2 cellular contexts compared by ENCODE assay signal in genomic region chr1:244231193-244231571, GRCh38.
TF ChIP-seq lines count a peak whose summit lies in the region.

No MANE protein-coding gene starts in this region.

TF ChIP-seq in IMR-90, 13 proteins besides CTCF, POLR2A, EP300 and RAD21:
- no peak for TF ChIP-seq RCOR1 (IDR thresholded peaks at IDR 0.05; ENCODE audit: insufficient replicate concordance, low read length)
- no peak for TF ChIP-seq SMC3 (IDR thresholded peaks at IDR 0.05; ENCODE audit: low read depth, low read length)
- no peak for TF ChIP-seq RFX5 (IDR thresholded peaks at IDR 0.05; ENCODE audit: low read depth, low read length)
- no peak for TF ChIP-seq BHLHE40 (IDR thresholded peaks at IDR 0.05; ENCODE audit: low read depth, low read length)
- TF ChIP-seq MXI1 (IDR thresholded peaks at IDR 0.05; ENCODE audit: borderline replicate concordance, low read depth, low read length): no peak
- no peak for TF ChIP-seq CEBPB (IDR thresholded peaks at IDR 0.05; ENCODE audit: low read depth, low read length)
- no peak for TF ChIP-seq NFE2L2 (IDR thresholded peaks at IDR 0.05; ENCODE audit: low read depth, low read length)
- no peak for TF ChIP-seq MAZ (IDR thresholded peaks at IDR 0.05; ENCODE audit: borderline replicate concordance, low read depth, low read length)
- TF ChIP-seq ELK1 (IDR thresholded peaks at IDR 0.05; ENCODE audit: borderline replicate concordance, low read depth, low read length): no peak
- no peak for TF ChIP-seq MAFK (IDR thresholded peaks at IDR 0.05; ENCODE audit: low read depth, low read length)
- TF ChIP-seq, protein P1, sequence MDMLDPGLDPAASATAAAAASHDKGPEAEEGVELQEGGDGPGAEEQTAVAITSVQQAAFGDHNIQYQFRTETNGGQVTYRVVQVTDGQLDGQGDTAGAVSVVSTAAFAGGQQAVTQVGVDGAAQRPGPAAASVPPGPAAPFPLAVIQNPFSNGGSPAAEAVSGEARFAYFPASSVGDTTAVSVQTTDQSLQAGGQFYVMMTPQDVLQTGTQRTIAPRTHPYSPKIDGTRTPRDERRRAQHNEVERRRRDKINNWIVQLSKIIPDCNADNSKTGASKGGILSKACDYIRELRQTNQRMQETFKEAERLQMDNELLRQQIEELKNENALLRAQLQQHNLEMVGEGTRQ (IDR thresholded peaks at IDR 0.05; ENCODE audit: low read depth, low read length): no peak
- no peak for TF ChIP-seq CHD1 (IDR thresholded peaks at IDR 0.05; ENCODE audit: low read depth, low read length)
- no peak for TF ChIP-seq FOS (IDR thresholded peaks at IDR 0.05; ENCODE audit: low read depth, low read length)
TF ChIP-seq in IMR-90: peak in this region for 0.

TF ChIP-seq in HepG2, 621 proteins besides CTCF, POLR2A, EP300 and RAD21:
- TF ChIP-seq ZNF296 (CRISPR knock-in tag; conservative IDR thresholded peaks at IDR 0.05): no peak
- TF ChIP-seq ZNF468 (CRISPR knock-in tag; IDR thresholded peaks at IDR 0.05): no peak
- TF ChIP-seq, protein P2, sequence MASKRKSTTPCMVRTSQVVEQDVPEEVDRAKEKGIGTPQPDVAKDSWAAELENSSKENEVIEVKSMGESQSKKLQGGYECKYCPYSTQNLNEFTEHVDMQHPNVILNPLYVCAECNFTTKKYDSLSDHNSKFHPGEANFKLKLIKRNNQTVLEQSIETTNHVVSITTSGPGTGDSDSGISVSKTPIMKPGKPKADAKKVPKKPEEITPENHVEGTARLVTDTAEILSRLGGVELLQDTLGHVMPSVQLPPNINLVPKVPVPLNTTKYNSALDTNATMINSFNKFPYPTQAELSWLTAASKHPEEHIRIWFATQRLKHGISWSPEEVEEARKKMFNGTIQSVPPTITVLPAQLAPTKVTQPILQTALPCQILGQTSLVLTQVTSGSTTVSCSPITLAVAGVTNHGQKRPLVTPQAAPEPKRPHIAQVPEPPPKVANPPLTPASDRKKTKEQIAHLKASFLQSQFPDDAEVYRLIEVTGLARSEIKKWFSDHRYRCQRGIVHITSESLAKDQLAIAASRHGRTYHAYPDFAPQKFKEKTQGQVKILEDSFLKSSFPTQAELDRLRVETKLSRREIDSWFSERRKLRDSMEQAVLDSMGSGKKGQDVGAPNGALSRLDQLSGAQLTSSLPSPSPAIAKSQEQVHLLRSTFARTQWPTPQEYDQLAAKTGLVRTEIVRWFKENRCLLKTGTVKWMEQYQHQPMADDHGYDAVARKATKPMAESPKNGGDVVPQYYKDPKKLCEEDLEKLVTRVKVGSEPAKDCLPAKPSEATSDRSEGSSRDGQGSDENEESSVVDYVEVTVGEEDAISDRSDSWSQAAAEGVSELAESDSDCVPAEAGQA (IDR thresholded peaks at IDR 0.05; ENCODE audit: low read depth): no peak
- TF ChIP-seq, protein P2 (CRISPR knock-in tag; IDR thresholded peaks at IDR 0.05; ENCODE audit: borderline replicate concordance): no peak
- no peak for TF ChIP-seq ZNF780A (CRISPR knock-in tag; IDR thresholded peaks at IDR 0.05)
- TF ChIP-seq SMARCE1 (IDR thresholded peaks at IDR 0.05; ENCODE audit: borderline replicate concordance): no peak
- TF ChIP-seq, protein P3, sequence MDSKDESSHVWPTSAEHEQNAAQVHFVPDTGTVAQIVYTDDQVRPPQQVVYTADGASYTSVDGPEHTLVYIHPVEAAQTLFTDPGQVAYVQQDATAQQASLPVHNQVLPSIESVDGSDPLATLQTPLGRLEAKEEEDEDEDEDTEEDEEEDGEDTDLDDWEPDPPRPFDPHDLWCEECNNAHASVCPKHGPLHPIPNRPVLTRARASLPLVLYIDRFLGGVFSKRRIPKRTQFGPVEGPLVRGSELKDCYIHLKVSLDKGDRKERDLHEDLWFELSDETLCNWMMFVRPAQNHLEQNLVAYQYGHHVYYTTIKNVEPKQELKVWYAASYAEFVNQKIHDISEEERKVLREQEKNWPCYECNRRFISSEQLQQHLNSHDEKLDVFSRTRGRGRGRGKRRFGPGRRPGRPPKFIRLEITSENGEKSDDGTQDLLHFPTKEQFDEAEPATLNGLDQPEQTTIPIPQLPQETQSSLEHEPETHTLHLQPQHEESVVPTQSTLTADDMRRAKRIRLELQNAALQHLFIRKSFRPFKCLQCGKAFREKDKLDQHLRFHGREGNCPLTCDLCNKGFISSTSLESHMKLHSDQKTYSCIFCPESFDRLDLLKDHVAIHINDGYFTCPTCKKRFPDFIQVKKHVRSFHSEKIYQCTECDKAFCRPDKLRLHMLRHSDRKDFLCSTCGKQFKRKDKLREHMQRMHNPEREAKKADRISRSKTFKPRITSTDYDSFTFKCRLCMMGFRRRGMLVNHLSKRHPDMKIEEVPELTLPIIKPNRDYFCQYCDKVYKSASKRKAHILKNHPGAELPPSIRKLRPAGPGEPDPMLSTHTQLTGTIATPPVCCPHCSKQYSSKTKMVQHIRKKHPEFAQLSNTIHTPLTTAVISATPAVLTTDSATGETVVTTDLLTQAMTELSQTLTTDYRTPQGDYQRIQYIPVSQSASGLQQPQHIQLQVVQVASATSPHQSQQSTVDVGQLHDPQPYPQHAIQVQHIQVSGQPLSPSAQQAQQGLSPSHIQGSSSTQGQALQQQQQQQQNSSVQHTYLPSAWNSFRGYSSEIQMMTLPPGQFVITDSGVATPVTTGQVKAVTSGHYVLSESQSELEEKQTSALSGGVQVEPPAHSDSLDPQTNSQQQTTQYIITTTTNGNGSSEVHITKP (CRISPR knock-in tag; IDR thresholded peaks at IDR 0.05; ENCODE audit: low read depth): no peak
- TF ChIP-seq CCAR2 (optimal IDR thresholded peaks at IDR 0.05; ENCODE audit: low read depth, low read length): no peak
- TF ChIP-seq SIX1 (CRISPR knock-in tag; IDR thresholded peaks at IDR 0.05; ENCODE audit: borderline replicate concordance): no peak
- no peak; the same call in 1 of the 2 replicates for TF ChIP-seq ZNF350 (CRISPR knock-in tag; IDR thresholded peaks at IDR 0.05; ENCODE audit: borderline replicate concordance, low read depth)
- no peak for TF ChIP-seq NKX3-1 (CRISPR knock-in tag; IDR thresholded peaks at IDR 0.05)
- no peak for TF ChIP-seq ATF7 (IDR thresholded peaks at IDR 0.05)
- TF ChIP-seq ATF7 (CRISPR knock-in tag; IDR thresholded peaks at IDR 0.05): no peak
- TF ChIP-seq HNF1B (CRISPR knock-in tag; IDR thresholded peaks at IDR 0.05): no peak
- TF ChIP-seq NCOR1 (IDR thresholded peaks at IDR 0.05; ENCODE audit: borderline replicate concordance, low read length): no peak
- TF ChIP-seq, protein P4, sequence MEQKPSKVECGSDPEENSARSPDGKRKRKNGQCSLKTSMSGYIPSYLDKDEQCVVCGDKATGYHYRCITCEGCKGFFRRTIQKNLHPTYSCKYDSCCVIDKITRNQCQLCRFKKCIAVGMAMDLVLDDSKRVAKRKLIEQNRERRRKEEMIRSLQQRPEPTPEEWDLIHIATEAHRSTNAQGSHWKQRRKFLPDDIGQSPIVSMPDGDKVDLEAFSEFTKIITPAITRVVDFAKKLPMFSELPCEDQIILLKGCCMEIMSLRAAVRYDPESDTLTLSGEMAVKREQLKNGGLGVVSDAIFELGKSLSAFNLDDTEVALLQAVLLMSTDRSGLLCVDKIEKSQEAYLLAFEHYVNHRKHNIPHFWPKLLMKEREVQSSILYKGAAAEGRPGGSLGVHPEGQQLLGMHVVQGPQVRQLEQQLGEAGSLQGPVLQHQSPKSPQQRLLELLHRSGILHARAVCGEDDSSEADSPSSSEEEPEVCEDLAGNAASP (CRISPR knock-in tag; IDR thresholded peaks at IDR 0.05; ENCODE audit: borderline replicate concordance): no peak
- TF ChIP-seq RELA (CRISPR knock-in tag; IDR thresholded peaks at IDR 0.05): no peak
- no peak for TF ChIP-seq ZBTB7A (CRISPR knock-in tag; IDR thresholded peaks at IDR 0.05)
- no peak for TF ChIP-seq ZFP90 (CRISPR knock-in tag; IDR thresholded peaks at IDR 0.05; ENCODE audit: borderline replicate concordance)
- TF ChIP-seq SOX13 (IDR thresholded peaks at IDR 0.05): no peak
- no peak for TF ChIP-seq SOX13 (CRISPR knock-in tag; conservative IDR thresholded peaks at IDR 0.05 in 1 of 2, IDR thresholded peaks at IDR 0.05 in 1 of 2)
- no peak for TF ChIP-seq MNT (IDR thresholded peaks at IDR 0.05)
- no peak for TF ChIP-seq KMT2B (CRISPR knock-in tag; IDR thresholded peaks at IDR 0.05)
